Comparison of ENCODE assay signal across 1 cellular context in the genomic region with DNA sequence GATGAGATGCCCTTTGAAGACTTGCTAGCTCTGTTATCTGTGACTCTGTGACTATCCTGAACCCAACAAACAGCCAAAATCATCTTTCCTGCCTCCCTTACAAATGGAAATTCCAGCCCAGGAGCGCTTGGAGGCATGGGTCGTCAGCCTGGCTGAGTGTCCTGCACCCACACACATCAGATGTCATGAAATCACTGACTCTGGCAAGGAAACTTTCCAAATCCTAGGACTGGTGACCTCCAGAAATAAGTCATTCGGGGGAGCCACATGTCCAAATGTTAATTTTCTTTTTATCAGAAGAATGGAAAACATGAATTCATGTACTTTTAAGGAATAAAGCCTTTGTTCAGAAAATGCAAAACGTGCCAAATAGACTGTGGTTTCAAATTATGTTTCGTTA.
TF ChIP-seq lines count a peak whose summit lies in the region.

No MANE protein-coding gene starts in this region.

TF ChIP-seq in SK-N-SH, 30 proteins besides CTCF, POLR2A, EP300 and RAD21 (continued from another document):
- TF ChIP-seq, protein P1, sequence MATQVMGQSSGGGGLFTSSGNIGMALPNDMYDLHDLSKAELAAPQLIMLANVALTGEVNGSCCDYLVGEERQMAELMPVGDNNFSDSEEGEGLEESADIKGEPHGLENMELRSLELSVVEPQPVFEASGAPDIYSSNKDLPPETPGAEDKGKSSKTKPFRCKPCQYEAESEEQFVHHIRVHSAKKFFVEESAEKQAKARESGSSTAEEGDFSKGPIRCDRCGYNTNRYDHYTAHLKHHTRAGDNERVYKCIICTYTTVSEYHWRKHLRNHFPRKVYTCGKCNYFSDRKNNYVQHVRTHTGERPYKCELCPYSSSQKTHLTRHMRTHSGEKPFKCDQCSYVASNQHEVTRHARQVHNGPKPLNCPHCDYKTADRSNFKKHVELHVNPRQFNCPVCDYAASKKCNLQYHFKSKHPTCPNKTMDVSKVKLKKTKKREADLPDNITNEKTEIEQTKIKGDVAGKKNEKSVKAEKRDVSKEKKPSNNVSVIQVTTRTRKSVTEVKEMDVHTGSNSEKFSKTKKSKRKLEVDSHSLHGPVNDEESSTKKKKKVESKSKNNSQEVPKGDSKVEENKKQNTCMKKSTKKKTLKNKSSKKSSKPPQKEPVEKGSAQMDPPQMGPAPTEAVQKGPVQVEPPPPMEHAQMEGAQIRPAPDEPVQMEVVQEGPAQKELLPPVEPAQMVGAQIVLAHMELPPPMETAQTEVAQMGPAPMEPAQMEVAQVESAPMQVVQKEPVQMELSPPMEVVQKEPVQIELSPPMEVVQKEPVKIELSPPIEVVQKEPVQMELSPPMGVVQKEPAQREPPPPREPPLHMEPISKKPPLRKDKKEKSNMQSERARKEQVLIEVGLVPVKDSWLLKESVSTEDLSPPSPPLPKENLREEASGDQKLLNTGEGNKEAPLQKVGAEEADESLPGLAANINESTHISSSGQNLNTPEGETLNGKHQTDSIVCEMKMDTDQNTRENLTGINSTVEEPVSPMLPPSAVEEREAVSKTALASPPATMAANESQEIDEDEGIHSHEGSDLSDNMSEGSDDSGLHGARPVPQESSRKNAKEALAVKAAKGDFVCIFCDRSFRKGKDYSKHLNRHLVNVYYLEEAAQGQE (IDR thresholded peaks at IDR 0.05; ENCODE audit: low read depth, low read length), result no peak
- TF ChIP-seq RXRA (IDR thresholded peaks at IDR 0.05; ENCODE audit: borderline replicate concordance, low read depth) (no peak; the same call in 1 of the 2 replicates), YY1 (IDR thresholded peaks at IDR 0.05; ENCODE audit: low read depth) (no peak), RFX5 (IDR thresholded peaks at IDR 0.05; ENCODE audit: low read length) (no peak), FOXM1 (IDR thresholded peaks at IDR 0.05; ENCODE audit: low read depth) (no peak), NFIC (IDR thresholded peaks at IDR 0.05; ENCODE audit: borderline replicate concordance) (no peak), ELF1 (IDR thresholded peaks at IDR 0.05) (no peak), TAF1 (IDR thresholded peaks at IDR 0.05; ENCODE audit: borderline replicate concordance, low read depth, low read length) (no peak), MEF2A (IDR thresholded peaks at IDR 0.05; ENCODE audit: borderline replicate concordance, low read depth) (no peak), TEAD4 (IDR thresholded peaks at IDR 0.05; ENCODE audit: borderline replicate concordance, insufficient read depth) (no peak)
